Comparison of ENCODE assay signal across 8 cellular contexts in genomic region chr4:10018818-10019438, GRCh38. TPM values are rescaled to one million over a fixed set of nuclear protein-coding genes. Genes with fewer than 3 reads are reported as not detected.
DNase-seq lines count a peak whose midpoint lies in the region; ATAC-seq and TF ChIP-seq lines count a peak whose summit lies in the region.

No MANE protein-coding gene starts in this region.

- no peaks in the 10 kb centered on the region for H3K36me3 Mint-ChIP-seq in T-helper 17 cell (ENCODE audit: low read depth)

- peak overlapping the region; percentile 92 for H3K27ac Mint-ChIP-seq in T-helper 17 cell

- TF ChIP-seq CTCF in GM10248 (IDR thresholded peaks at IDR 0.05; ENCODE audit: control extremely low read depth, extremely low read depth, low read depth, missing control alignments) (peak; percentile 100), HFF-Myc (IDR thresholded peaks at IDR 0.05; ENCODE audit: low read depth, low read length, missing control alignments) (peak; percentile 95), uterus (IDR thresholded peaks at IDR 0.05) (peak; percentile 99 to 100 (median 100))

- POLR2A ChIA-PET in GM10248 (lab: Yijun Ruan, JAX): no interaction called here

- H3K4me3 Mint-ChIP-seq in T-helper 17 cell: peak overlapping the region; percentile 90

- peak; percentile 23 to 50 for TF ChIP-seq POLR2A in uterus (IDR thresholded peaks at IDR 0.05)

- peaks cover 10% of the 10 kb centered on the region for H3K4me1 Mint-ChIP-seq in T-helper 17 cell

- 1% methylated on average over 51 of the region's 51 CpGs for WGBS in right cardiac atrium

- H3K36me3 ChIP-seq in uterus: no peaks in the 10 kb centered on the region

- peaks cover 11% of the 10 kb centered on the region for H3K27me3 Mint-ChIP-seq in T-helper 17 cell

- no peaks in the 10 kb centered on the region for H3K9me3 ChIP-seq in T-helper 17 cell (ENCODE audit: control insufficient read depth, low read length, poor library complexity, severe bottlenecking)
- H3K9me3 ChIP-seq in right cardiac atrium (ENCODE audit: control insufficient read depth, low read length): no peaks in the 10 kb centered on the region
- H3K9me3 ChIP-seq in uterus: no peaks in the 10 kb centered on the region

- H3K27me3 ChIP-seq in right cardiac atrium (ENCODE audit: control insufficient read depth, insufficient read depth): no peaks in the 10 kb centered on the region
- H3K27me3 ChIP-seq in uterus: no peaks in the 10 kb centered on the region

- CTCF ChIA-PET in GM10248 (lab: Yijun Ruan, JAX): interaction anchor here (0.7 to 2.6 kb wide), 16 partner anchors 8 to 486 kb away, joined by 3 to 22 read pairs (median 4); no protein-coding TSS in a partner anchor

- intact Hi-C loops in right cardiac atrium (cut with DNase I) (loop anchor here in 3 of 4 donors (2.0 to 10.0 kb wide), 5 partner anchors 44 to 314 kb away; no protein-coding TSS in a partner anchor), uterus (cut with DNase I; ENCODE audit: low total_unique reads) (no loop called here)

- peaks cover 22% of the 10 kb centered on the region for H3K4me1 ChIP-seq in right cardiac atrium (ENCODE audit: control insufficient read depth, insufficient read depth, low read length)
- peaks cover 0 to 3% of the 10 kb centered on the region in 2 donors for H3K4me1 ChIP-seq in uterus

- peak overlapping the region; percentile 90 for H3K27ac ChIP-seq in right cardiac atrium (ENCODE audit: low read length)
- H3K27ac ChIP-seq in uterus: peak overlapping the region; percentile 84 to 97

- DNase-seq in GM10248 (ENCODE audit: extremely low spot score) (peak; percentile 96), HFF-Myc (ENCODE audit: extremely low read depth, low read depth) (peak; percentile 75), NCI-H1048 (lab: John Stamatoyannopoulos, UW) (peak; percentile 55), T-helper 17 cell (peak; percentile 85 to 97 (median 87)), anterior cingulate cortex (lab: John Stamatoyannopoulos, UW) (peak; percentile 51 to 96 (median 91)), right cardiac atrium (peak; percentile 99 to 100 (median 99)), pulmonary artery endothelial cell (ENCODE audit: low read depth, low spot score) (peak; percentile 87), uterus (peak; percentile 98)

- ATAC-seq in T-helper 17 cell (peak; percentile 99), right cardiac atrium (peak; percentile 96 to 98)

- H3K4me3 ChIP-seq in HFF-Myc (replicated peaks; ENCODE audit: low read depth, low read length) (peak overlapping the region; percentile 40), right cardiac atrium (ENCODE audit: low read length) (peak overlapping the region; percentile 35), uterus (peak overlapping the region; percentile 38 to 40)

RNA-seq across cellular contexts. Expression of gene SLC2A9, which starts 2.4 kb away (rescaled TPM):
- total RNA-seq in T-helper 17 cell (1 to 10 TPM; 1.7 to 2.8 TPM), right cardiac atrium (10 to 100 TPM; 11.3 to 18.7 (median 13.7) TPM), pulmonary artery endothelial cell (0.92 and 1.1 TPM in 2 replicates), uterus (1 to 10 TPM in 3 of 4 donors, under 1 TPM in 1; 0.51 to 9.3 (median 7.1) TPM)
- polyA plus RNA-seq in right cardiac atrium: 5.1 TPM

Comparison
In these comparisons a context has a peak if more than half of its experiments do, and no peak if none do; other contexts are left out.
1. Peak in every context shown above with its lines: DNase-seq, ATAC-seq, H3K4me3 ChIP-seq and H3K27ac ChIP-seq.